ENCODE assay signal across 24 cellular contexts in genomic region chr11:34936945-34937344, GRCh38.
"Had no signal": no experiment of that assay in that cellular context is flagged by ENCODE, and none has a peak within 500 bp of the region (broad histone marks: within the 10 kb centered on the region; RNA-seq: fewer than 3 reads in every experiment).

No MANE protein-coding gene starts in this region.

- H3K9me3 Mint-ChIP-seq: activated naive CD4-positive, alpha-beta T cell treated with anti-CD3 and anti-CD28 coated beads, Interleukin-2, amount 10 ng/mL, durations not matched to agents 7 days and 5 days; natural killer cell; stimulated activated memory B cell treated with anti-CD40 and anti-IgM and Interleukin-4, amounts not matched to agents 10 μg/mL and 1 μg/mL and 100 μg/mL, for 72 hours had no signal

- FAIRE-seq: small intestine, TTC549 had no signal

- H3K4me3 ChIP-seq: hepatocyte, left lung, thoracic aorta, upper lobe of left lung had no signal

- H3K27ac Mint-ChIP-seq: activated naive CD4-positive, alpha-beta T cell treated with anti-CD3 and anti-CD28 coated beads, Interleukin-2, amount 10 ng/mL, durations not matched to agents 7 days and 5 days; stimulated activated memory B cell treated with anti-CD40 and anti-IgM and Interleukin-4, amounts not matched to agents 10 μg/mL and 1 μg/mL and 100 μg/mL, for 72 hours had no signal

- H3K4me1 ChIP-seq: left lung, upper lobe of left lung had no signal

- DNase-seq: activated CD4-positive, alpha-beta T cell treated with anti-CD3 and anti-CD28 coated beads for 1 hour; activated CD4-positive, alpha-beta T cell treated with anti-CD3 and anti-CD28 coated beads, Interleukin-2, amount 50 U/mL, for 4 hours; activated effector memory CD4-positive, alpha-beta T cell treated with anti-CD3 and anti-CD28 coated beads, Interleukin-2, amount 50 U/mL, for 16 hours; activated naive CD4-positive, alpha-beta T cell treated with anti-CD3 and anti-CD28 coated beads, Interleukin-2, amount 10 ng/mL, durations not matched to agents 7 days and 5 days; activated T-cell treated with anti-CD3 and anti-CD28 coated beads for 4 hours; aorta; dermis blood vessel endothelial cell; effector CD8-positive, alpha-beta T cell; erythroblast; foreskin fibroblast; kidney glomerular epithelial cell; left lung; midbrain; natural killer cell; small intestine; stimulated activated CD4-positive, alpha-beta T cell treated with anti-CD3 and anti-CD28 coated beads, Interleukin-2, amount 100 ng/mL, for 24 hours; T-helper 2 cell; upper lobe of left lung had no signal

- H3K27ac ChIP-seq: hepatocyte, left lung, thoracic aorta, upper lobe of left lung had no signal

- ATAC-seq: left lung; sciatic nerve; stimulated activated memory B cell treated with anti-CD40 and anti-IgM and Interleukin-4, amounts not matched to agents 10 μg/mL and 1 μg/mL and 100 μg/mL, for 72 hours had no signal

- H3K4me3 Mint-ChIP-seq: activated naive CD4-positive, alpha-beta T cell treated with anti-CD3 and anti-CD28 coated beads, Interleukin-2, amount 10 ng/mL, durations not matched to agents 7 days and 5 days; brain; natural killer cell; stimulated activated memory B cell treated with anti-CD40 and anti-IgM and Interleukin-4, amounts not matched to agents 10 μg/mL and 1 μg/mL and 100 μg/mL, for 72 hours had no signal

- H3K27me3 Mint-ChIP-seq: activated naive CD4-positive, alpha-beta T cell treated with anti-CD3 and anti-CD28 coated beads, Interleukin-2, amount 10 ng/mL, durations not matched to agents 7 days and 5 days; brain; stimulated activated memory B cell treated with anti-CD40 and anti-IgM and Interleukin-4, amounts not matched to agents 10 μg/mL and 1 μg/mL and 100 μg/mL, for 72 hours had no signal

- H3K9me3 ChIP-seq: left lung, thoracic aorta, upper lobe of left lung had no signal

- H3K27me3 ChIP-seq: hepatocyte, left lung, upper lobe of left lung had no signal

- H2AFZ ChIP-seq: hepatocyte had no signal

- H3K4me2 ChIP-seq: hepatocyte had no signal
